ENCODE assay signal across 8 cellular contexts in the genomic region with DNA sequence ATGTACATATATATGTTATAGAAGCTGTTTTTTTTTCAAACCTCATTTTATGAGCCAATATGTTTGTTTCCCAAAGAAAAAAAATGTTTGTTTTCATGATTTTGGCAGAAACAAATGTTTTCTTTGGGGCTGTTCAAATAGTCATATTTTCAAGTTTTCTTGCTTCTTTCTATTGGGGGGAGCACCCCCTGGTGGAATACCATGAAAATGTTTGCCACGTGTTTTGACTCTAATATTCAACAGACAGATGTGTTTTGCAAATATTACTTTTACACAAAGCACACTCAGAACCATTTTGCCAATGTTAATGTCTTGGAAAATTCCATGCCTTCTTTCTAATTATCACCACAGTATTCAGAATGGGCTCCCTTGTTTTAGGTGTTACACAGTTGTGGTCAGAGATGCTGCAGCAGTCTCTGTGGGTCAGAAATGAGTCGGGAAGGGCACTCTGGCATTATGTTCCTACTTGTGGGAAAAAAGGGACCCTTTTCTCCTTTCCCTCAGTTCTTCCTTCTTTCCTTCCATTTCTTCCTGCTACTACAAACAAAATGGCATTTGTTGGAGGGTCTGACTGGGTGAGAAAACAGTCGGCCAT.
DNase-seq lines count a peak whose midpoint lies in the region; ATAC-seq lines count a peak whose summit lies in the region.

No MANE protein-coding gene starts in this region.

- intact Hi-C loops in left colon (cut with DNase I, micrococcal nuclease) = loop anchor here in 1 of 2 donors (10.0 kb wide), 1 partner anchor 752 kb away; no protein-coding TSS in a partner anchor

- DNase-seq in NCI-H524 (lab: John Stamatoyannopoulos, UW) (peak; percentile 7 to 45), NCI-H524 treated with DMSO at 0.1 percent for 48 hours (lab: John Stamatoyannopoulos, UW) (no peak), HT1080 (ENCODE audit: low read depth) (peak; percentile 37), amniotic epithelial cell (ENCODE audit: low read depth) (peak; percentile 24), left colon (peak in 1 of 2 donors; percentile 36), NCI-H128 (lab: John Stamatoyannopoulos, UW; ENCODE audit: unreplicated experiment) (no peak)

- peak; percentile 38 for ATAC-seq in left colon
- no peak for ATAC-seq in GM21786 (IDR thresholded peaks at IDR 0.05; ENCODE audit: unreplicated experiment)
- ATAC-seq in GM21515 (IDR thresholded peaks at IDR 0.05; ENCODE audit: unreplicated experiment) = no peak

Comparison
In these comparisons a context has a peak if more than half of its experiments do, and no peak if none do; other contexts are left out.
1. DNase-seq: peak in NCI-H524 (2 of 2), HT1080 (single experiment) and amniotic epithelial cell (single experiment); none in NCI-H524 treated with DMSO at 0.1 percent for 48 hours (single experiment) and NCI-H128 (single experiment).